Comparison of ENCODE assay signal across 1 cellular context in the genomic region with DNA sequence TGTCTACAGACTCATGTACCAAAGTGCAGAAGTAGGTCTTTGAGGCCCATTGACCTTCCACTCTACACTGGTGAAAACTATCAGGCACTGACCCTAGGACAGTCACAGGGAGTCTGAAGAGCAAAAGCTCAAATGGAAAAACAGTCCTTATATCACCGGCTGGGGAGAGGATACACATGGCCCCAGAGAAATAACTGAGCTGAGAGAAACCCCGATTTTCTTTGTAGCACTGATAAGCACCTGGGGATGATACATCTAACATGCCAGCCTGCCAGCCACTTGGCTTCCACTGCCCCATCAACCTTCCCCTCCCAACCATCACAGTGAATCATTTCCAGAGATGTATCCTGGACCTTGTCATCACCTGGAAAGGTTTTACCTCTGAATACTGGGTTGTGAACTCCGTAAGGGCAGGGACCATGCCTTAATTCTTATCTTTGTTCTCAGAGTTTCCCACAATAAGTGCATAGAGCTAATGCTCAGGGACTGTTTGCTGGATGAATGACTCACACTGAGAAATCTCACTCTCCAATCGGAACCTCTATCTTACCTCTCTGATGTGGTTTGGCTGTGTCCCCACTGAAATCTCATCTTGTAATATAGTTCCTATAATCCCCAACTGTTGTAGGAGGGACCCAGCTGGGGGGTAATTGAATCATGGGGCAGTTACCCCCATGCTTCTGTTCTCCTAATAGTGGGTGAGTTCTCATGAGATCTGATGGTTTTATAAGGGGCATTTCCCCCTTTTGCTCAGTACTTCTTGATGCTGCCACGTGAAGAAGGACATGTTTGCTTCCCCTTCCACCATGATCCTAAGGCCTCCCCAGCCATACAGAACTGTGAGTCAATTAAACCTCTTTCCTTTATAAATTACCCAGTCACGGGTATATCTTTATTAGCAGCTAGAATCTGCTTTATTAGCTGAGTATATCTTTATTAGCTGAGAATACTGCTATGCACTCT.
TF ChIP-seq lines count a peak whose summit lies in the region.

No MANE protein-coding gene starts in this region.

TF ChIP-seq in HepG2, 621 proteins besides CTCF, POLR2A, EP300 and RAD21 (continued from another document):
- TF ChIP-seq, protein P1, sequence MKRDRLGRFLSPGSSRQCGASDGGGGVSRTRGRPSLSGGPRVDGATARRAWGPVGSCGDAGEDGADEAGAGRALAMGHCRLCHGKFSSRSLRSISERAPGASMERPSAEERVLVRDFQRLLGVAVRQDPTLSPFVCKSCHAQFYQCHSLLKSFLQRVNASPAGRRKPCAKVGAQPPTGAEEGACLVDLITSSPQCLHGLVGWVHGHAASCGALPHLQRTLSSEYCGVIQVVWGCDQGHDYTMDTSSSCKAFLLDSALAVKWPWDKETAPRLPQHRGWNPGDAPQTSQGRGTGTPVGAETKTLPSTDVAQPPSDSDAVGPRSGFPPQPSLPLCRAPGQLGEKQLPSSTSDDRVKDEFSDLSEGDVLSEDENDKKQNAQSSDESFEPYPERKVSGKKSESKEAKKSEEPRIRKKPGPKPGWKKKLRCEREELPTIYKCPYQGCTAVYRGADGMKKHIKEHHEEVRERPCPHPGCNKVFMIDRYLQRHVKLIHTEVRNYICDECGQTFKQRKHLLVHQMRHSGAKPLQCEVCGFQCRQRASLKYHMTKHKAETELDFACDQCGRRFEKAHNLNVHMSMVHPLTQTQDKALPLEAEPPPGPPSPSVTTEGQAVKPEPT (CRISPR knock-in tag; IDR thresholded peaks at IDR 0.05; ENCODE audit: low read depth), result no peak
